In genomic region chr11:77140231-77140959, GRCh38 we compare ENCODE assay signal across 1 cellular context.
TF ChIP-seq lines count a peak whose summit lies in the region.

No MANE protein-coding gene starts in this region.

TF ChIP-seq in IMR-90, 13 proteins besides CTCF, POLR2A, EP300 and RAD21 (continued from another document):
- TF ChIP-seq, protein P1, sequence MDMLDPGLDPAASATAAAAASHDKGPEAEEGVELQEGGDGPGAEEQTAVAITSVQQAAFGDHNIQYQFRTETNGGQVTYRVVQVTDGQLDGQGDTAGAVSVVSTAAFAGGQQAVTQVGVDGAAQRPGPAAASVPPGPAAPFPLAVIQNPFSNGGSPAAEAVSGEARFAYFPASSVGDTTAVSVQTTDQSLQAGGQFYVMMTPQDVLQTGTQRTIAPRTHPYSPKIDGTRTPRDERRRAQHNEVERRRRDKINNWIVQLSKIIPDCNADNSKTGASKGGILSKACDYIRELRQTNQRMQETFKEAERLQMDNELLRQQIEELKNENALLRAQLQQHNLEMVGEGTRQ (IDR thresholded peaks at IDR 0.05; ENCODE audit: low read depth, low read length), result no peak
- TF ChIP-seq MXI1 (IDR thresholded peaks at IDR 0.05; ENCODE audit: borderline replicate concordance, low read depth, low read length) (no peak), RFX5 (IDR thresholded peaks at IDR 0.05; ENCODE audit: low read depth, low read length) (no peak), MAFK (IDR thresholded peaks at IDR 0.05; ENCODE audit: low read depth, low read length) (no peak), CEBPB (IDR thresholded peaks at IDR 0.05; ENCODE audit: low read depth, low read length) (no peak), MAZ (IDR thresholded peaks at IDR 0.05; ENCODE audit: borderline replicate concordance, low read depth, low read length) (no peak), ELK1 (IDR thresholded peaks at IDR 0.05; ENCODE audit: borderline replicate concordance, low read depth, low read length) (no peak), CHD1 (IDR thresholded peaks at IDR 0.05; ENCODE audit: low read depth, low read length) (no peak), NFE2L2 (IDR thresholded peaks at IDR 0.05; ENCODE audit: low read depth, low read length) (no peak), FOS (IDR thresholded peaks at IDR 0.05; ENCODE audit: low read depth, low read length) (no peak)
